In genomic region chr6:109008537-109008950, GRCh38 we compare ENCODE assay signal across 8 cellular contexts.
DNase-seq lines count a peak whose midpoint lies in the region; ATAC-seq and TF ChIP-seq lines count a peak whose summit lies in the region.

No MANE protein-coding gene starts in this region.

- H3K4me3 ChIP-seq in right cardiac atrium (ENCODE audit: low read length) (peak overlapping the region; percentile 80), gastrocnemius medialis (peak overlapping the region; percentile 60 to 89 (median 78))

- H3K27ac Mint-ChIP-seq in activated naive CD8-positive, alpha-beta T cell treated with anti-CD3 and anti-CD28 coated beads, Interleukin-2, amount 10 ng/mL, durations not matched to agents 7 days and 5 days, result peak overlapping the region; percentile 92

- H3K27ac ChIP-seq in right cardiac atrium (ENCODE audit: low read length), result peak overlapping the region; percentile 86
- peak overlapping the region; percentile 92 to 98 (median 95) for H3K27ac ChIP-seq in gastrocnemius medialis

- TF ChIP-seq POLR2A in gastrocnemius medialis (IDR thresholded peaks at IDR 0.05), result no peak

- H3K36me3 Mint-ChIP-seq in activated naive CD8-positive, alpha-beta T cell treated with anti-CD3 and anti-CD28 coated beads, Interleukin-2, amount 10 ng/mL, durations not matched to agents 7 days and 5 days, result peaks cover 7% of the 10 kb centered on the region

- H3K4me3 Mint-ChIP-seq in activated naive CD8-positive, alpha-beta T cell treated with anti-CD3 and anti-CD28 coated beads, Interleukin-2, amount 10 ng/mL, durations not matched to agents 7 days and 5 days, result peak overlapping the region; percentile 94

- no peak for TF ChIP-seq CTCF in gastrocnemius medialis (IDR thresholded peaks at IDR 0.05 in 4 of 5, conservative IDR thresholded peaks at IDR 0.05 in 1 of 5)

- 6% methylated on average over 6 of the region's 6 CpGs for WGBS in right cardiac atrium

- peak; percentile 10 for ATAC-seq in activated naive CD8-positive, alpha-beta T cell treated with anti-CD3 and anti-CD28 coated beads, Interleukin-2, amount 10 ng/mL, durations not matched to agents 7 days and 5 days (ENCODE audit: low read depth)
- ATAC-seq in right cardiac atrium, result peak; percentile 38 to 44
- ATAC-seq in gastrocnemius medialis, result peak; percentile 25 to 35
- no peak for ATAC-seq in GM18909 (IDR thresholded peaks at IDR 0.05; ENCODE audit: poor library complexity, unreplicated experiment)

- peak; percentile 78 for DNase-seq in G401 (ENCODE audit: low spot score)
- DNase-seq in KG1 (lab: John Stamatoyannopoulos, UW), result peak; percentile 47
- no peak for DNase-seq in activated naive CD8-positive, alpha-beta T cell treated with anti-CD3 and anti-CD28 coated beads, Interleukin-2, amount 10 ng/mL, durations not matched to agents 7 days and 5 days
- DNase-seq in right cardiac atrium, result no peak
- no peak for DNase-seq in gastrocnemius medialis
- DNase-seq in glomerular visceral epithelial cell (ENCODE audit: extremely low spot score), result no peak
- no peak for DNase-seq in NCI-H526 (lab: John Stamatoyannopoulos, UW)

- intact Hi-C loops in right cardiac atrium (cut with DNase I) (loop anchor here in 3 of 4 donors (5.0 to 10.0 kb wide), 4 partner anchors 46 to 64 kb away; no protein-coding TSS in a partner anchor), gastrocnemius medialis (cut with DNase I; ENCODE audit: low total_unique reads) (loop anchor here (2.0 to 10.0 kb wide), 5 partner anchors 44 to 934 kb away; partner anchors contain the start of genes CEP57L1, OSTM1, SESN1 and ZBTB24)

- H3K27me3 ChIP-seq in right cardiac atrium (ENCODE audit: control insufficient read depth, insufficient read depth), result no peaks in the 10 kb centered on the region
- H3K27me3 ChIP-seq in gastrocnemius medialis, result no peaks in the 10 kb centered on the region

- no peaks in the 10 kb centered on the region for H3K9me3 Mint-ChIP-seq in activated naive CD8-positive, alpha-beta T cell treated with anti-CD3 and anti-CD28 coated beads, Interleukin-2, amount 10 ng/mL, durations not matched to agents 7 days and 5 days

- no peaks in the 10 kb centered on the region for H3K36me3 ChIP-seq in gastrocnemius medialis

- in situ Hi-C loops in G401 (cut with HindIII; ENCODE audit: low sequenced_read_pairs) (no loop called here), gastrocnemius medialis (cut with MboI; ENCODE audit: low sequenced_read_pairs in 4 of 4) (loop anchor here in 1 of 4 donors (10.0 kb wide), 1 partner anchor 56 kb away; no protein-coding TSS in a partner anchor)

- no peaks in the 10 kb centered on the region for H3K9me3 ChIP-seq in right cardiac atrium (ENCODE audit: control insufficient read depth, low read length)
- H3K9me3 ChIP-seq in gastrocnemius medialis, result no peaks in the 10 kb centered on the region

- no peaks in the 10 kb centered on the region for H3K27me3 Mint-ChIP-seq in activated naive CD8-positive, alpha-beta T cell treated with anti-CD3 and anti-CD28 coated beads, Interleukin-2, amount 10 ng/mL, durations not matched to agents 7 days and 5 days

- POLR2A ChIA-PET in activated naive CD8-positive, alpha-beta T cell treated with anti-CD3 and anti-CD28 coated beads, Interleukin-2, amount 10 ng/mL, durations not matched to agents 7 days and 5 days (lab: Charles Lee), result interaction anchor here (1.2 to 1.9 kb wide), 7 partner anchors 22 to 474 kb away, joined by 3 to 12 read pairs (median 4); partner anchors contain the start of genes CD164 and ZBTB24

- H3K4me1 ChIP-seq in right cardiac atrium (ENCODE audit: control insufficient read depth, insufficient read depth, low read length) (no peaks in the 10 kb centered on the region), gastrocnemius medialis (peaks cover 60 to 62% of the 10 kb centered on the region in 2 donors)

- H3K4me1 Mint-ChIP-seq in activated naive CD8-positive, alpha-beta T cell treated with anti-CD3 and anti-CD28 coated beads, Interleukin-2, amount 10 ng/mL, durations not matched to agents 7 days and 5 days, result peaks cover 46% of the 10 kb centered on the region

Comparison
In these comparisons a context has a peak if more than half of its experiments do, and no peak if none do; other contexts are left out.
1. DNase-seq: peak in G401 (single experiment) and KG1 (single experiment); none in activated naive CD8-positive, alpha-beta T cell treated with anti-CD3 and anti-CD28 coated beads, Interleukin-2, amount 10 ng/mL, durations not matched to agents 7 days and 5 days (single experiment), right cardiac atrium (0 of 3), gastrocnemius medialis (0 of 2), glomerular visceral epithelial cell (single experiment) and NCI-H526 (0 of 2).